ENCODE assay signal across 9 cellular contexts in genomic region chr19:52690395-52691214, GRCh38. TPM values are rescaled to one million over a fixed set of nuclear protein-coding genes. Genes with fewer than 3 reads are reported as not detected.
DNase-seq lines count a peak whose midpoint lies in the region; ATAC-seq and TF ChIP-seq lines count a peak whose summit lies in the region.
"Had no signal": no experiment of that assay in that cellular context is flagged by ENCODE, and none has a peak within 500 bp of the region (broad histone marks: within the 10 kb centered on the region; RNA-seq: fewer than 3 reads in every experiment).

No MANE protein-coding gene starts in this region.

- no peaks in the 10 kb centered on the region for H3K9me3 Mint-ChIP-seq in activated CD4-positive, alpha-beta T cell treated with anti-CD3 and anti-CD28 coated beads for 36 hours (ENCODE audit: low read depth)
- no peaks in the 10 kb centered on the region for H3K9me3 Mint-ChIP-seq in chondrocyte (ENCODE audit: low read depth)

- H3K4me1 Mint-ChIP-seq in activated CD4-positive, alpha-beta T cell treated with anti-CD3 and anti-CD28 coated beads for 36 hours = peaks cover 27% of the 10 kb centered on the region
- H3K4me1 Mint-ChIP-seq in chondrocyte (ENCODE audit: low read depth) = peaks cover 31% of the 10 kb centered on the region

- intact Hi-C loops in activated CD4-positive, alpha-beta T cell treated with anti-CD3 and anti-CD28 coated beads for 36 hours (cut with DNase I, micrococcal nuclease) = loop anchor here (1.0 to 2.0 kb wide), 7 partner anchors 44 to 233 kb away; partner anchors contain the start of genes ZNF611 (in 2 of the 2), ZNF701 (in 1 of the 2), ZNF808 (in 1 of the 2) and ZNF83 (in 1 of the 2)

- peaks cover 9% of the 10 kb centered on the region for H3K36me3 Mint-ChIP-seq in activated CD4-positive, alpha-beta T cell treated with anti-CD3 and anti-CD28 coated beads for 36 hours (ENCODE audit: low read depth)
- H3K36me3 Mint-ChIP-seq in chondrocyte (ENCODE audit: low read depth) = peaks cover 1% of the 10 kb centered on the region

- POLR2A ChIA-PET in activated CD4-positive, alpha-beta T cell treated with anti-CD3 and anti-CD28 coated beads for 36 hours (lab: Charles Lee) = no interaction called here

- peak; percentile 82 for ATAC-seq in HG03103 (IDR thresholded peaks at IDR 0.05; ENCODE audit: low read depth, unreplicated experiment)
- peak; percentile 95 for ATAC-seq in activated CD4-positive, alpha-beta T cell treated with anti-CD3 and anti-CD28 coated beads for 36 hours

- CTCF ChIA-PET in activated CD4-positive, alpha-beta T cell treated with anti-CD3 and anti-CD28 coated beads for 36 hours (lab: Charles Lee) = interaction anchor here (0.6 to 0.7 kb wide), 2 partner anchors 30 to 1295 kb away, joined by 3 read pairs; no protein-coding TSS in a partner anchor

- H3K36me3 ChIP-seq in kidney epithelial cell (ENCODE audit: control insufficient read depth, insufficient read depth, low read length) = no peaks in the 10 kb centered on the region

- no peaks in the 10 kb centered on the region for H3K27me3 ChIP-seq in kidney epithelial cell (ENCODE audit: control insufficient read depth, insufficient read depth, low read length)

- peak overlapping the region; percentile 96 for H3K27ac Mint-ChIP-seq in activated CD4-positive, alpha-beta T cell treated with anti-CD3 and anti-CD28 coated beads for 36 hours
- peak overlapping the region; percentile 95 for H3K27ac Mint-ChIP-seq in chondrocyte (ENCODE audit: unreplicated experiment)

- H3K4me3 Mint-ChIP-seq in activated CD4-positive, alpha-beta T cell treated with anti-CD3 and anti-CD28 coated beads for 36 hours = peak overlapping the region; percentile 90
- peak overlapping the region; percentile 97 for H3K4me3 Mint-ChIP-seq in chondrocyte (ENCODE audit: unreplicated experiment)

- H3K4me3 ChIP-seq in kidney epithelial cell (ENCODE audit: low read depth, low read length) = peak overlapping the region; percentile 66
- H3K4me3 ChIP-seq: A549 had no signal

- TF ChIP-seq CTCF in chondrocyte (IDR thresholded peaks at IDR 0.05) (peak; percentile 58), kidney epithelial cell (IDR thresholded peaks at IDR 0.05; ENCODE audit: insufficient read depth, low read length, poor library complexity, severe bottlenecking) (no peak)

- no peaks in the 10 kb centered on the region for H3K27me3 Mint-ChIP-seq in activated CD4-positive, alpha-beta T cell treated with anti-CD3 and anti-CD28 coated beads for 36 hours
- no peaks in the 10 kb centered on the region for H3K27me3 Mint-ChIP-seq in chondrocyte (ENCODE audit: low read depth)

- DNase-seq in NCI-H524 (lab: John Stamatoyannopoulos, UW) = peak; percentile 18 to 67
- DNase-seq in NCI-H524 treated with DMSO at 0.1 percent for 48 hours (lab: John Stamatoyannopoulos, UW) = no peak
- peak; percentile 83 for DNase-seq in NCI-H2227 (lab: John Stamatoyannopoulos, UW; ENCODE audit: unreplicated experiment)
- peak; percentile 96 for DNase-seq in activated CD4-positive, alpha-beta T cell treated with anti-CD3 and anti-CD28 coated beads for 36 hours
- peak; percentile 98 for DNase-seq in chondrocyte (ENCODE audit: low spot score)
- peak; percentile 58 for DNase-seq in kidney epithelial cell (ENCODE audit: low read depth)
- DNase-seq in stimulated activated CD4-positive, alpha-beta T cell treated with anti-CD3 and anti-CD28 coated beads, Interleukin-15, amount 100 ng/mL, for 1 hour (ENCODE audit: low read depth in 1 of 2, low spot score in 1 of 2) = peak; percentile 80 to 86

RNA-seq across cellular contexts. Expression of gene ZNF611, which starts 44.2 kb away (rescaled TPM):
- total RNA-seq in activated CD4-positive, alpha-beta T cell treated with anti-CD3 and anti-CD28 coated beads for 36 hours = 10 to 100 TPM; 20.6 to 22.9 TPM
- total RNA-seq in chondrocyte (16.3 to 24.5 TPM (median 18.4 TPM) in 3 replicates), kidney epithelial cell (13.7 and 16.4 TPM in 2 replicates)

RNA-seq across cellular contexts. Expression of gene ZNF83, which starts 52.5 kb away (rescaled TPM):
- total RNA-seq in activated CD4-positive, alpha-beta T cell treated with anti-CD3 and anti-CD28 coated beads for 36 hours = 10 to 100 TPM; 23.8 to 27.5 TPM
- 37.8 to 56.5 TPM (median 38.6 TPM) in 3 replicates for total RNA-seq in chondrocyte
- total RNA-seq in kidney epithelial cell = 60.2 and 60.8 TPM in 2 replicates
